In the genomic region with DNA sequence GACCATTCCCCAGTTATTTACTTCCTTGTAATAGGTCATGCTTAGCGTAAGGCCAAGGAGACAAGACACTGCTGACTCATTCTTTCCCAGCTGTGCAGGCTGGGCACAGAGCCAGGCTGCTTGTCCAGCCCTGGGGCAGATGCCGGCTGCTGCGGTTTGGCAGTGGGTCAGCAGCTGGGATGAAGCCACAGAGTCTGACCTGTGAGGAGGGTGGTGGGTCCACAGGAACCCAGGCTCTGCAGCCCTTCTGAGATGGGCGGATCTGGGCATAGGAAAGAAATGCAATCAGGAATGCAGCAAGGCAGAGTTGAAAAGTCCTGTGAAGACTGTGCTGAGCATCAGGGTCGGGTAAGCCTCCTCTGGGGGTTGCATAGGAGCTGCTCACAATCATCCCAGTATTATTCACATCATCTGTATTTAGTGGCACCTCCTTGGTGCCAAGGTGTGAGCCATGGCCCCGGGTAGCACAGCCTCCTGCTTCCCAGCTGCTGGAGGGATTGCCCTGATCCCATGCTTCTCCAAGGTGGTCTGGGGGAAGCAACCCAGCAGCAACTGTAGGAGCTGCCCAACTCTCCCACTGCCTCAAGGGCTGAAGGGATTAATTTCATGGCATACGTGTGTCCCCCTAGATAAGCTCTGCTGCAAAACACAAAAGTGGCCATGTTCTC, we compare ENCODE assay signal across 1 cellular context.
TF ChIP-seq lines count a peak whose summit lies in the region.

No MANE protein-coding gene starts in this region.

TF ChIP-seq in HEK293, 187 proteins besides CTCF, POLR2A, EP300 and RAD21 (continued from another document):
- TF ChIP-seq, protein P1, sequence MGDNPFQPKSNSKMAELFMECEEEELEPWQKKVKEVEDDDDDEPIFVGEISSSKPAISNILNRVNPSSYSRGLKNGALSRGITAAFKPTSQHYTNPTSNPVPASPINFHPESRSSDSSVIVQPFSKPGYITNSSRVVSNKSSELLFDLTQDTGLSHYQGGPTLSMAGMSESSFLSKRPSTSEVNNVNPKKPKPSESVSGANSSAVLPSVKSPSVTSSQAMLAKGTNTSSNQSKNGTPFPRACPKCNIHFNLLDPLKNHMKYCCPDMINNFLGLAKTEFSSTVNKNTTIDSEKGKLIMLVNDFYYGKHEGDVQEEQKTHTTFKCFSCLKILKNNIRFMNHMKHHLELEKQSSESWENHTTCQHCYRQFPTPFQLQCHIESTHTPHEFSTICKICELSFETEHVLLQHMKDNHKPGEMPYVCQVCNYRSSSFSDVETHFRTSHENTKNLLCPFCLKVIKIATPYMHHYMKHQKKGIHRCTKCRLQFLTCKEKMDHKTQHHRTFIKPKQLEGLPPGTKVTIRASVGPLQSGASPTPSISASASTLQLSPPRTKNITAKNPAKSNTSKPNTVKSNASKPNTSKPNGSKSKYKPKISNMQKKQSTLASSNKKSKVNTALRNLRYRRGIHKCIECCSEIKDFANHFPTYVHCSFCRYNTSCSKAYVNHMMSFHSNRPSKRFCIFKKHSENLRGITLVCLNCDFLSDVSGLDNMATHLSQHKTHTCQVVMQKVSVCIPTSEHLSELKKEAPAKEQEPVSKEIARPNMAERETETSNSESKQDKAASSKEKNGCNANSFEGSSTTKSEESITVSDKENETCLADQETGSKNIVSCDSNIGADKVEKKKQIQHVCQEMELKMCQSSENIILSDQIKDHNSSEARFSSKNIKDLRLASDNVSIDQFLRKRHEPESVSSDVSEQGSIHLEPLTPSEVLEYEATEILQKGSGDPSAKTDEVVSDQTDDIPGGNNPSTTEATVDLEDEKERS (tag by site-specific recombination; IDR thresholded peaks at IDR 0.05): no peak
- TF ChIP-seq ZNF76 (tag by site-specific recombination; IDR thresholded peaks at IDR 0.05; ENCODE audit: borderline replicate concordance, low read depth) (no peak), GLI2 (tag by site-specific recombination; IDR thresholded peaks at IDR 0.05; ENCODE audit: borderline replicate concordance, low read depth) (no peak), ZNF169 (tag by site-specific recombination; IDR thresholded peaks at IDR 0.05) (no peak), ZBTB8A (tag by site-specific recombination; IDR thresholded peaks at IDR 0.05) (0 out of 2 replicates have a peak, but pooled peaks have one; percentile 21), ZNF404 (tag by site-specific recombination; IDR thresholded peaks at IDR 0.05) (no peak), ZBTB20 (tag by site-specific recombination; IDR thresholded peaks at IDR 0.05) (no peak), ZNF530 (tag by site-specific recombination; IDR thresholded peaks at IDR 0.05; ENCODE audit: low read depth) (no peak), ZNF2 (tag by site-specific recombination; IDR thresholded peaks at IDR 0.05) (no peak), GLIS1 (tag by site-specific recombination; IDR thresholded peaks at IDR 0.05) (peak; percentile 30; the same call in 1 of the 2 replicates), ZNF664 (tag by site-specific recombination; IDR thresholded peaks at IDR 0.05) (no peak)
- TF ChIP-seq, protein P2, sequence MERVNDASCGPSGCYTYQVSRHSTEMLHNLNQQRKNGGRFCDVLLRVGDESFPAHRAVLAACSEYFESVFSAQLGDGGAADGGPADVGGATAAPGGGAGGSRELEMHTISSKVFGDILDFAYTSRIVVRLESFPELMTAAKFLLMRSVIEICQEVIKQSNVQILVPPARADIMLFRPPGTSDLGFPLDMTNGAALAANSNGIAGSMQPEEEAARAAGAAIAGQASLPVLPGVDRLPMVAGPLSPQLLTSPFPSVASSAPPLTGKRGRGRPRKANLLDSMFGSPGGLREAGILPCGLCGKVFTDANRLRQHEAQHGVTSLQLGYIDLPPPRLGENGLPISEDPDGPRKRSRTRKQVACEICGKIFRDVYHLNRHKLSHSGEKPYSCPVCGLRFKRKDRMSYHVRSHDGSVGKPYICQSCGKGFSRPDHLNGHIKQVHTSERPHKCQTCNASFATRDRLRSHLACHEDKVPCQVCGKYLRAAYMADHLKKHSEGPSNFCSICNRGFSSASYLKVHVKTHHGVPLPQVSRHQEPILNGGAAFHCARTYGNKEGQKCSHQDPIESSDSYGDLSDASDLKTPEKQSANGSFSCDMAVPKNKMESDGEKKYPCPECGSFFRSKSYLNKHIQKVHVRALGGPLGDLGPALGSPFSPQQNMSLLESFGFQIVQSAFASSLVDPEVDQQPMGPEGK (tag by site-specific recombination; IDR thresholded peaks at IDR 0.05): peak; percentile 44; the same call in 1 of the 2 replicates
- TF ChIP-seq, protein P3, sequence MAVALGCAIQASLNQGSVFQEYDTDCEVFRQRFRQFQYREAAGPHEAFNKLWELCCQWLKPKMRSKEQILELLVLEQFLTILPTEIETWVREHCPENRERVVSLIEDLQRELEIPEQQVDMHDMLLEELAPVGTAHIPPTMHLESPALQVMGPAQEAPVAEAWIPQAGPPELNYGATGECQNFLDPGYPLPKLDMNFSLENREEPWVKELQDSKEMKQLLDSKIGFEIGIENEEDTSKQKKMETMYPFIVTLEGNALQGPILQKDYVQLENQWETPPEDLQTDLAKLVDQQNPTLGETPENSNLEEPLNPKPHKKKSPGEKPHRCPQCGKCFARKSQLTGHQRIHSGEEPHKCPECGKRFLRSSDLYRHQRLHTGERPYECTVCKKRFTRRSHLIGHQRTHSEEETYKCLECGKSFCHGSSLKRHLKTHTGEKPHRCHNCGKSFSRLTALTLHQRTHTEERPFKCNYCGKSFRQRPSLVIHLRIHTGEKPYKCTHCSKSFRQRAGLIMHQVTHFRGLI (tag by site-specific recombination; IDR thresholded peaks at IDR 0.05): no peak
